15 cellular contexts compared by ENCODE assay signal in genomic region chr10:74096777-74097176, GRCh38. TPM values are rescaled to one million over a fixed set of nuclear protein-coding genes. Genes with fewer than 3 reads are reported as not detected.
DNase-seq lines count a peak whose midpoint lies in the region; ATAC-seq, FAIRE-seq and TF ChIP-seq lines count a peak whose summit lies in the region.
"Had no signal": no experiment of that assay in that cellular context is flagged by ENCODE, and none has a peak within 500 bp of the region (broad histone marks: within the 10 kb centered on the region; RNA-seq: fewer than 3 reads in every experiment).

No MANE protein-coding gene starts in this region.

- H2AFZ ChIP-seq in GM12878 (ENCODE audit: control insufficient read depth, low read depth, low read length): no peak overlapping the region; the same call in 1 of the 2 replicates

- intact Hi-C loops in GM12878 (cut with micrococcal nuclease; ENCODE audit: unreplicated experiment): loop anchor here (5.0 kb wide), 1 partner anchor 139 kb away; no protein-coding TSS in a partner anchor
- intact Hi-C loops in dorsolateral prefrontal cortex (cut with DNase I): no loop called here

- no peak for TF ChIP-seq POLR2A in GM12878 (IDR thresholded peaks at IDR 0.05; ENCODE audit: low read depth, low read length)

- no peak overlapping the region for H3K4me3 Mint-ChIP-seq in T-helper 2 cell treated with Interferon-gamma antibody and Interleukin-4, amounts not matched to agents 5 μg/mL and 100 μg/mL, for 36 hours
- H3K4me3 Mint-ChIP-seq: activated naive CD8-positive, alpha-beta T cell; stimulated activated naive CD8-positive, alpha-beta T cell treated with anti-CD3 and anti-CD28 coated beads, Interleukin-15, Interleukin-2, amounts not matched to agents 100 ng/mL and 50 ng/mL, for 24 hours had no signal

- H3K27me3 ChIP-seq in GM12878 (replicated peaks in 1 of 2; ENCODE audit: control insufficient read depth in 2 of 2, insufficient read depth in 2 of 2, low read length in 1 of 2) (no peaks in the 10 kb centered on the region), dorsolateral prefrontal cortex (no peaks in the 10 kb centered on the region)
- H3K27me3 ChIP-seq: Peyer's patch had no signal

- H3K79me2 ChIP-seq in GM12878 (ENCODE audit: control insufficient read depth, insufficient read depth, low read length): no peaks in the 10 kb centered on the region

- H3K9ac ChIP-seq in GM12878 (ENCODE audit: control insufficient read depth, insufficient read depth, low read length): no peak overlapping the region

- peaks cover 8% of the 10 kb centered on the region for H3K4me1 Mint-ChIP-seq in T-helper 2 cell treated with Interferon-gamma antibody and Interleukin-4, amounts not matched to agents 5 μg/mL and 100 μg/mL, for 36 hours (ENCODE audit: low read depth)

- BruUV-seq in GM12878 (replicated peaks; lab: Mats Ljungman, UMichigan): no TSS peak

- no peaks in the 10 kb centered on the region for H3K9me3 Mint-ChIP-seq in T-helper 2 cell treated with Interferon-gamma antibody and Interleukin-4, amounts not matched to agents 5 μg/mL and 100 μg/mL, for 36 hours
- H3K9me3 Mint-ChIP-seq: stimulated activated naive CD8-positive, alpha-beta T cell treated with anti-CD3 and anti-CD28 coated beads, Interleukin-15, Interleukin-2, amounts not matched to agents 100 ng/mL and 50 ng/mL, for 24 hours had no signal

- peaks cover 0 to 14% of the 10 kb centered on the region in 2 experiments; a peak in 1 of 4 replicates for H3K36me3 ChIP-seq in GM12878 (ENCODE audit: control insufficient read depth in 2 of 2, insufficient read depth in 2 of 2, low read length in 1 of 2)

- CTCF ChIA-PET in GM12878 (lab: Yijun Ruan, JAX): interaction anchor here (0.9 to 13.9 kb wide), 11 partner anchors 11 to 217 kb away, joined by 3 to 185 read pairs (median 4); no protein-coding TSS in a partner anchor

- H3K27ac Mint-ChIP-seq in T-helper 2 cell treated with Interferon-gamma antibody and Interleukin-4, amounts not matched to agents 5 μg/mL and 100 μg/mL, for 36 hours: no peak overlapping the region
- H3K27ac Mint-ChIP-seq: activated naive CD8-positive, alpha-beta T cell; stimulated activated naive CD8-positive, alpha-beta T cell treated with anti-CD3 and anti-CD28 coated beads, Interleukin-15, Interleukin-2, amounts not matched to agents 100 ng/mL and 50 ng/mL, for 24 hours had no signal

- no peak for TF ChIP-seq RAD21 in GM12878 (IDR thresholded peaks at IDR 0.05; ENCODE audit: insufficient read depth, low read depth, low read length)

- H3K27me3 Mint-ChIP-seq in T-helper 2 cell treated with Interferon-gamma antibody and Interleukin-4, amounts not matched to agents 5 μg/mL and 100 μg/mL, for 36 hours (ENCODE audit: low read depth): no peaks in the 10 kb centered on the region
- H3K27me3 Mint-ChIP-seq: activated naive CD8-positive, alpha-beta T cell; stimulated activated naive CD8-positive, alpha-beta T cell treated with anti-CD3 and anti-CD28 coated beads, Interleukin-15, Interleukin-2, amounts not matched to agents 100 ng/mL and 50 ng/mL, for 24 hours had no signal

- H3K4me3 ChIP-seq in GM12878 (no peak overlapping the region), dorsolateral prefrontal cortex (no peak overlapping the region)
- H3K4me3 ChIP-seq: HAP-1, Peyer's patch had no signal

- POLR2A ChIA-PET in GM12878 (lab: Charles Lee): interaction anchor here (0.6 to 1.2 kb wide), 4 partner anchors 18 to 163 kb away, joined by 3 to 5 read pairs (median 4); no protein-coding TSS in a partner anchor

- peak overlapping the region; percentile 51 for H3K4me2 ChIP-seq in GM12878 (ENCODE audit: control insufficient read depth, insufficient read depth)

- H3K27ac ChIP-seq in GM12878 (ENCODE audit: control insufficient read depth, insufficient read depth) (peak overlapping the region; percentile 30; the same call in 1 of the 2 replicates), dorsolateral prefrontal cortex (no peak overlapping the region)
- H3K27ac ChIP-seq: Peyer's patch had no signal

- H3K9me3 ChIP-seq in GM12878 (replicated peaks; ENCODE audit: control insufficient read depth, insufficient read depth, low read length): no peaks in the 10 kb centered on the region
- H3K9me3 ChIP-seq: HAP-1, Peyer's patch had no signal

- in situ Hi-C loops in GM12878 (cut with MboI): loop anchor here (25.0 kb wide), 1 partner anchor 209 kb away; no protein-coding TSS in a partner anchor

- RAD21 ChIA-PET in GM12878 (lab: Charles Lee; ENCODE audit: unreplicated experiment): interaction anchor here (1.0 to 2.5 kb wide), 7 partner anchors 16 to 216 kb away, joined by 3 to 13 read pairs (median 6); no protein-coding TSS in a partner anchor

- 0 out of 4 replicates have a peak, but pooled peaks of 1 of the 2 experiments have one; percentile 59 for TF ChIP-seq EP300 in GM12878 (IDR thresholded peaks at IDR 0.05; ENCODE audit: borderline replicate concordance in 1 of 2, control insufficient read depth in 1 of 2, low read depth in 2 of 2, low read length in 2 of 2)

- peak; percentile 69 for DNase-seq in GM12878 (ENCODE audit: low read depth, low spot score)
- no peak for DNase-seq in NCI-H146 treated with DMSO at 0.1 percent for 48 hours (lab: John Stamatoyannopoulos, UW; ENCODE audit: unreplicated experiment)
- no peak for DNase-seq in stimulated activated CD4-positive, alpha-beta T cell treated with anti-CD3 and anti-CD28 coated beads, Interleukin-2, amount 100 ng/mL, for 48 hours
- DNase-seq in dorsolateral prefrontal cortex: no peak
- no peak for DNase-seq in T-helper 2 cell treated with Interferon-gamma antibody and Interleukin-4, amounts not matched to agents 5 μg/mL and 100 μg/mL, for 36 hours (ENCODE audit: low spot score)
- DNase-seq: activated CD4-positive, CD25-positive, alpha-beta regulatory T cell treated with anti-CD3 and anti-CD28 coated beads, Interleukin-2, amount 50 U/mL, for 72 hours; effector CD8-positive, alpha-beta T cell; NCI-H1417; Peyer's patch had no signal

- H3K4me1 ChIP-seq in GM12878 (ENCODE audit: control insufficient read depth, insufficient read depth, low read length): peaks cover 8% of the 10 kb centered on the region
- H3K4me1 ChIP-seq: HAP-1, Peyer's patch had no signal

- SMC1A ChIA-PET in GM12878 (lab: Charles Lee; ENCODE audit: uncharacterized antibody, unreplicated experiment): interaction anchor here (0.7 to 3.1 kb wide), 14 partner anchors 12 to 217 kb away, joined by 3 to 31 read pairs (median 4); partner anchors contain the start of genes ADK and AP3M1

- FAIRE-seq in GM12878 (lab: Jason Lieb, UNC): peak; percentile 18

- ATAC-seq in GM18517 (IDR thresholded peaks at IDR 0.05; ENCODE audit: unreplicated experiment) (peak; percentile 81), GM21423 (IDR thresholded peaks at IDR 0.05; ENCODE audit: unreplicated experiment) (peak; percentile 96), HG03097 (IDR thresholded peaks at IDR 0.05; ENCODE audit: low FRiP score, unreplicated experiment) (peak; percentile 78), GM12878 (peak; percentile 99)

- H4K20me1 ChIP-seq in GM12878 (ENCODE audit: control insufficient read depth, insufficient read depth): no peaks in the 10 kb centered on the region

- TF ChIP-seq CTCF in GM12878 (IDR thresholded peaks at IDR 0.05 in 2 of 3, conservative IDR thresholded peaks at IDR 0.05 in 1 of 3; ENCODE audit: control insufficient read depth in 2 of 3, extremely low read depth in 1 of 3, insufficient read depth in 1 of 3, low read depth in 3 of 3, low read length in 3 of 3) (no peak), dorsolateral prefrontal cortex (IDR thresholded peaks at IDR 0.05 in 54 of 56, conservative IDR thresholded peaks at IDR 0.05 in 2 of 56; ENCODE audit: low read depth in 1 of 56, partially characterized antibody in 56 of 56) (no peak)

- 7% methylated on average over 2 of the region's 2 CpGs for WGBS in GM12878 (ENCODE audit: insufficient coverage, insufficient replicate concordance, low lambda C conversion rate, missing lambda C conversion rate)

- H3K36me3 Mint-ChIP-seq in T-helper 2 cell treated with Interferon-gamma antibody and Interleukin-4, amounts not matched to agents 5 μg/mL and 100 μg/mL, for 36 hours (ENCODE audit: low read depth): peaks cover 50% of the 10 kb centered on the region

RNA-seq across cellular contexts. Expression of gene AP3M1, which starts 53.9 kb away (rescaled TPM):
- total RNA-seq in GM12878 (2013; cell fraction: nucleolus; rRNA removed): 54.6 and 57.6 TPM in 2 replicates
- 46.8 and 52.3 TPM in 2 replicates for total RNA-seq in GM12878 (2014; rRNA removed)
- 44.6 TPM in 2 replicates for total RNA-seq in GM12878 (2014; rRNA removed; fragmentation: Illumina TruSeq; extraction: Trizol)
- 46.7 and 48.6 TPM in 2 replicates for total RNA-seq in GM12878 (2021)
- polyA plus RNA-seq in GM12878 (2011; ENCODE audit: low read depth): 23.9 TPM
- 83.4 and 108 TPM in 2 replicates for polyA plus RNA-seq in GM12878 (2011; rRNA removed)
- 35.1 and 42.3 TPM in 2 replicates for polyA plus RNA-seq in GM12878 (2011; cell fraction: cytosol; rRNA removed)
- polyA plus RNA-seq in GM12878 (2011; cell fraction: nucleus; rRNA removed): 32.4 and 36.4 TPM in 2 replicates
- 25.1 and 33.0 TPM in 2 replicates for polyA plus RNA-seq in GM12878 (2012)
- polyA plus RNA-seq in GM12878 (2014; fragmentation: Illumina TruSeq; extraction: Trizol): 70.9 and 96.8 TPM in 2 replicates
- 10 to 100 TPM; 22.1 to 29.6 TPM for polyA plus RNA-seq in GM12878 (2014; fragmentation: Nextera tagmentation; extraction: Ambion mirVana)
- polyA plus RNA-seq in GM12878 (2014; rRNA removed): 46.6 and 47.4 TPM in 2 replicates
- polyA plus RNA-seq in GM12878 (2016; fragmentation: Nextera tagmentation; extraction: Ambion mirVana): 10 to 100 TPM; 72.4 to 72.9 TPM
- 51.2 and 72.1 TPM in 2 replicates for polyA minus RNA-seq in GM12878 (2011; rRNA and poly(A)+ RNA removed)
- 16.6 and 25.1 TPM in 2 replicates for polyA minus RNA-seq in GM12878 (2011; cell fraction: cytosol; rRNA and poly(A)+ RNA removed)
- 23.9 and 32.9 TPM in 2 replicates for polyA minus RNA-seq in GM12878 (2011; cell fraction: nucleus; rRNA and poly(A)+ RNA removed)
- total RNA-seq in dorsolateral prefrontal cortex: 10 to 100 TPM; 19.6 to 34.9 (median 26.7) TPM

RNA-seq across cellular contexts. Expression of gene ADK, which starts 54.2 kb away (rescaled TPM):
- total RNA-seq in GM12878 (2013; cell fraction: nucleolus; rRNA removed): 99.1 and 113 TPM in 2 replicates
- total RNA-seq in GM12878 (2014; rRNA removed) (65.5 and 79.2 TPM in 2 replicates), GM12878 (2014; rRNA removed; fragmentation: Illumina TruSeq; extraction: Trizol) (77.2 and 77.5 TPM in 2 replicates), GM12878 (2021) (71.9 and 73.6 TPM in 2 replicates), dorsolateral prefrontal cortex (10 to 100 TPM; 26.7 to 48.2 (median 34.8) TPM)
- polyA plus RNA-seq in GM12878 (2011; ENCODE audit: low read depth): 28.6 TPM
- polyA plus RNA-seq in GM12878 (2011; rRNA removed) (42.0 and 60.5 TPM in 2 replicates), GM12878 (2014; fragmentation: Illumina TruSeq; extraction: Trizol) (85.8 and 106 TPM in 2 replicates), GM12878 (2014; fragmentation: Nextera tagmentation; extraction: Ambion mirVana) (100 to 1,000 TPM; 107 to 117 TPM), GM12878 (2014; rRNA removed) (50.3 and 67.4 TPM in 2 replicates), GM12878 (2016; fragmentation: Nextera tagmentation; extraction: Ambion mirVana) (100 to 1,000 TPM; 148 to 151 TPM)
- 18.0 and 19.4 TPM in 2 replicates for polyA plus RNA-seq in GM12878 (2011; cell fraction: cytosol; rRNA removed)
- 16.0 and 16.3 TPM in 2 replicates for polyA plus RNA-seq in GM12878 (2011; cell fraction: nucleus; rRNA removed)
- polyA plus RNA-seq in GM12878 (2012): 31.2 and 42.7 TPM in 2 replicates
- 16.9 and 23.5 TPM in 2 replicates for polyA minus RNA-seq in GM12878 (2011; rRNA and poly(A)+ RNA removed)
- 6.1 and 8.9 TPM in 2 replicates for polyA minus RNA-seq in GM12878 (2011; cell fraction: cytosol; rRNA and poly(A)+ RNA removed)
- polyA minus RNA-seq in GM12878 (2011; cell fraction: nucleus; rRNA and poly(A)+ RNA removed): 25.1 and 39.7 TPM in 2 replicates
